In genomic region chr5:143898914-143899591, GRCh38 we compare ENCODE assay signal across 19 cellular contexts.
DNase-seq lines count a peak whose midpoint lies in the region; ATAC-seq and TF ChIP-seq lines count a peak whose summit lies in the region.
"Had no signal": no experiment of that assay in that cellular context is flagged by ENCODE, and none has a peak within 500 bp of the region (broad histone marks: within the 10 kb centered on the region; RNA-seq: fewer than 3 reads in every experiment).

No MANE protein-coding gene starts in this region.

- POLR2A ChIA-PET in CD8-positive, alpha-beta T cell (lab: Charles Lee), result interaction anchor here (1.3 kb wide), 2 partner anchors 8 to 10 kb away, joined by 3 to 5 read pairs; no protein-coding TSS in a partner anchor

- no peak overlapping the region for H3K9ac ChIP-seq in mesenchymal stem cell (ENCODE audit: low read length)

- no peak overlapping the region for H3K23ac ChIP-seq in mesenchymal stem cell (ENCODE audit: low read length in 2 of 2)

- H3K27me3 ChIP-seq in CD8-positive, alpha-beta T cell (ENCODE audit: insufficient read depth, low read length), result no peaks in the 10 kb centered on the region
- no peaks in the 10 kb centered on the region for H3K27me3 ChIP-seq in mesenchymal stem cell (ENCODE audit: control insufficient read depth in 1 of 2, insufficient read depth in 1 of 2, low read length in 2 of 2)
- H3K27me3 ChIP-seq: gastrocnemius medialis, right lobe of liver had no signal

- no peak overlapping the region for H3K27ac ChIP-seq in CD8-positive, alpha-beta T cell (ENCODE audit: low read depth, low read length)
- no peak overlapping the region for H3K27ac ChIP-seq in mesenchymal stem cell (ENCODE audit: low read length, poor library complexity, severe bottlenecking)
- H3K27ac ChIP-seq: coronary artery, gastrocnemius medialis, right lobe of liver had no signal

- H2BK15ac ChIP-seq in mesenchymal stem cell (ENCODE audit: low read depth, poor library complexity, severe bottlenecking), result no peak overlapping the region

- H3K9me3 ChIP-seq in CD8-positive, alpha-beta T cell (ENCODE audit: low read length), result no peaks in the 10 kb centered on the region
- H3K9me3 ChIP-seq in mesenchymal stem cell (ENCODE audit: control insufficient read depth, low read length), result no peaks in the 10 kb centered on the region
- H3K9me3 ChIP-seq: gastrocnemius medialis, right lobe of liver had no signal

- H3K4ac ChIP-seq in mesenchymal stem cell (ENCODE audit: low read depth in 1 of 2, low read length in 2 of 2), result no peak overlapping the region

- no peak overlapping the region for H2BK120ac ChIP-seq in mesenchymal stem cell (ENCODE audit: low read depth, low read length)

- H3K9me3 Mint-ChIP-seq in activated CD4-positive, alpha-beta T cell treated with anti-CD3 and anti-CD28 coated beads, Interleukin-2, amount 10 ng/mL, durations not matched to agents 24 days and 14 days, result no peaks in the 10 kb centered on the region
- H3K9me3 Mint-ChIP-seq in CD8-positive, alpha-beta T cell, result no peaks in the 10 kb centered on the region
- no peaks in the 10 kb centered on the region for H3K9me3 Mint-ChIP-seq in T-helper 2 cell treated with Interferon-gamma antibody and Interleukin-4, amounts not matched to agents 5 μg/mL and 100 μg/mL, for 36 hours

- H2BK12ac ChIP-seq in mesenchymal stem cell (ENCODE audit: low read length in 2 of 2), result no peak overlapping the region

- H4K91ac ChIP-seq in mesenchymal stem cell (ENCODE audit: low read length), result no peak overlapping the region

- H3K4me1 ChIP-seq in CD8-positive, alpha-beta T cell (ENCODE audit: insufficient read depth, low read length), result peaks cover 23% of the 10 kb centered on the region
- H3K4me1 ChIP-seq in mesenchymal stem cell (ENCODE audit: control insufficient read depth, insufficient read depth, low read depth, low read length), result peaks cover 2% of the 10 kb centered on the region
- H3K4me1 ChIP-seq: gastrocnemius medialis had no signal

- intact Hi-C loops in activated CD4-positive, alpha-beta T cell treated with anti-CD3 and anti-CD28 coated beads, Interleukin-2, amount 10 ng/mL, durations not matched to agents 24 days and 14 days (cut with micrococcal nuclease), result loop anchor here (2.0 to 10.0 kb wide), 4 partner anchors 68 to 892 kb away; no protein-coding TSS in a partner anchor
- intact Hi-C loops in CD8-positive, alpha-beta T cell (cut with DNase I, micrococcal nuclease), result loop anchor here in 1 of 2 experiments (10.0 kb wide), 1 partner anchor 66 kb away; no protein-coding TSS in a partner anchor
- intact Hi-C loops in left cardiac atrium (cut with DNase I), result no loop called here

- H2AK5ac ChIP-seq in mesenchymal stem cell (ENCODE audit: low read length, severe bottlenecking), result no peak overlapping the region

- peak overlapping the region; percentile 24 for H3K4me3 ChIP-seq in CD8-positive, alpha-beta T cell (ENCODE audit: low read depth, low read length)
- no peak overlapping the region for H3K4me3 ChIP-seq in mesenchymal stem cell (ENCODE audit: insufficient read depth in 1 of 2, low read depth in 1 of 2, low read length in 2 of 2)
- H3K4me3 ChIP-seq: coronary artery, gastrocnemius medialis, right lobe of liver had no signal

- no peak overlapping the region for H4K8ac ChIP-seq in mesenchymal stem cell (ENCODE audit: low read length)

- no peak overlapping the region for H2AFZ ChIP-seq in mesenchymal stem cell (ENCODE audit: low read depth, low read length)

- no peaks in the 10 kb centered on the region for H3K27me3 Mint-ChIP-seq in activated CD4-positive, alpha-beta T cell treated with anti-CD3 and anti-CD28 coated beads, Interleukin-2, amount 10 ng/mL, durations not matched to agents 24 days and 14 days
- no peaks in the 10 kb centered on the region for H3K27me3 Mint-ChIP-seq in CD8-positive, alpha-beta T cell (ENCODE audit: low read depth)
- H3K27me3 Mint-ChIP-seq in T-helper 2 cell treated with Interferon-gamma antibody and Interleukin-4, amounts not matched to agents 5 μg/mL and 100 μg/mL, for 36 hours (ENCODE audit: low read depth), result no peaks in the 10 kb centered on the region

- H3K36me3 Mint-ChIP-seq in activated CD4-positive, alpha-beta T cell treated with anti-CD3 and anti-CD28 coated beads, Interleukin-2, amount 10 ng/mL, durations not matched to agents 24 days and 14 days (ENCODE audit: low read depth), result no peaks in the 10 kb centered on the region
- no peaks in the 10 kb centered on the region for H3K36me3 Mint-ChIP-seq in CD8-positive, alpha-beta T cell
- no peaks in the 10 kb centered on the region for H3K36me3 Mint-ChIP-seq in T-helper 2 cell treated with Interferon-gamma antibody and Interleukin-4, amounts not matched to agents 5 μg/mL and 100 μg/mL, for 36 hours (ENCODE audit: low read depth)

- no peak overlapping the region for H3K14ac ChIP-seq in mesenchymal stem cell (ENCODE audit: low read length in 2 of 2)

- no peak for TF ChIP-seq CTCF in CD8-positive, alpha-beta T cell (IDR thresholded peaks at IDR 0.05)

- no peak overlapping the region for H3K18ac ChIP-seq in mesenchymal stem cell (ENCODE audit: low read depth in 1 of 2, low read length in 2 of 2)

- no peak overlapping the region for H2BK5ac ChIP-seq in mesenchymal stem cell (ENCODE audit: low read depth, low read length, poor library complexity, severe bottlenecking)

- 37% methylated on average over 6 of the region's 6 CpGs for WGBS in mesenchymal stem cell

- no peaks in the 10 kb centered on the region for H3K36me3 ChIP-seq in CD8-positive, alpha-beta T cell (ENCODE audit: insufficient read depth, low read length)
- no peaks in the 10 kb centered on the region for H3K36me3 ChIP-seq in mesenchymal stem cell (ENCODE audit: control insufficient read depth in 1 of 2, insufficient read depth in 2 of 2, low read depth in 1 of 2, low read length in 2 of 2)
- H3K36me3 ChIP-seq: gastrocnemius medialis, right lobe of liver had no signal

- H3K4me1 Mint-ChIP-seq in activated CD4-positive, alpha-beta T cell treated with anti-CD3 and anti-CD28 coated beads, Interleukin-2, amount 10 ng/mL, durations not matched to agents 24 days and 14 days, result peaks cover 29% of the 10 kb centered on the region
- peaks cover 36% of the 10 kb centered on the region for H3K4me1 Mint-ChIP-seq in CD8-positive, alpha-beta T cell (ENCODE audit: low read depth)
- peaks cover 30% of the 10 kb centered on the region for H3K4me1 Mint-ChIP-seq in T-helper 2 cell treated with Interferon-gamma antibody and Interleukin-4, amounts not matched to agents 5 μg/mL and 100 μg/mL, for 36 hours (ENCODE audit: low read depth)

- no peaks in the 10 kb centered on the region for H3K79me1 ChIP-seq in mesenchymal stem cell (replicated peaks; ENCODE audit: low read length, poor library complexity, severe bottlenecking)

- peak overlapping the region; percentile 54 for H3K4me3 Mint-ChIP-seq in activated CD4-positive, alpha-beta T cell treated with anti-CD3 and anti-CD28 coated beads, Interleukin-2, amount 10 ng/mL, durations not matched to agents 24 days and 14 days
- H3K4me3 Mint-ChIP-seq in CD8-positive, alpha-beta T cell, result peak overlapping the region; percentile 3
- H3K4me3 Mint-ChIP-seq in T-helper 2 cell treated with Interferon-gamma antibody and Interleukin-4, amounts not matched to agents 5 μg/mL and 100 μg/mL, for 36 hours, result peak overlapping the region; percentile 40

- CTCF ChIA-PET in CD8-positive, alpha-beta T cell (lab: Charles Lee), result interaction anchor here (0.8 kb wide), 1 partner anchor 10 kb away, joined by 3 read pairs; no protein-coding TSS in a partner anchor

- peak overlapping the region; percentile 73 for H3K27ac Mint-ChIP-seq in activated CD4-positive, alpha-beta T cell treated with anti-CD3 and anti-CD28 coated beads, Interleukin-2, amount 10 ng/mL, durations not matched to agents 24 days and 14 days
- H3K27ac Mint-ChIP-seq in CD8-positive, alpha-beta T cell, result peak overlapping the region; percentile 6
- H3K27ac Mint-ChIP-seq in T-helper 2 cell treated with Interferon-gamma antibody and Interleukin-4, amounts not matched to agents 5 μg/mL and 100 μg/mL, for 36 hours, result peak overlapping the region; percentile 11

- ATAC-seq in CD8-positive, alpha-beta T cell, result no peak
- ATAC-seq in left cardiac atrium, result no peak
- ATAC-seq: gastrocnemius medialis, left lobe of liver, right lobe of liver had no signal

- H3K4me2 ChIP-seq in mesenchymal stem cell (ENCODE audit: low read length, poor library complexity, severe bottlenecking), result no peak overlapping the region

- DNase-seq in activated CD4-positive, alpha-beta T cell treated with anti-CD3 and anti-CD28 coated beads, Interleukin-2, amount 10 ng/mL, durations not matched to agents 24 days and 14 days, result peak; percentile 63
- DNase-seq in activated CD4-positive, alpha-beta T cell treated with anti-CD3 and anti-CD28 coated beads, Interleukin-2, amount 50 U/mL, for 1 hour, result no peak
- no peak for DNase-seq in CD8-positive, alpha-beta T cell
- peak; percentile 14 for DNase-seq in T-helper 2 cell treated with Interferon-gamma antibody and Interleukin-4, amounts not matched to agents 5 μg/mL and 100 μg/mL, for 36 hours (ENCODE audit: low spot score)
- DNase-seq in mesenchymal stem cell (peak; percentile 42), NCI-H2171 treated with DMSO at 0.1 percent for 48 hours (lab: John Stamatoyannopoulos, UW) (no peak), left cardiac atrium (no peak)
- DNase-seq in effector CD8-positive, alpha-beta T cell (lab: John Stamatoyannopoulos, UW), result no peak
- DNase-seq: activated CD8-positive, alpha-beta memory T cell treated with anti-CD3 and anti-CD28 coated beads for 24 hours; activated gamma-delta T cell; gastrocnemius medialis; NCI-H446 treated with DMSO at 0.1 percent for 48 hours; NK-92 treated with Interleukin-12 subunit alpha and Interleukin-12 subunit beta, amount 100 ng/mL, for 24 hours; right lobe of liver; RPMI8226; stimulated activated naive CD4-positive, alpha-beta T cell treated with Interleukin-2 at 50 U/mL for 16 hours; trophoblast cell had no signal

Comparison
In these comparisons a context has a peak if more than half of its experiments do, and no peak if none do; other contexts are left out.
1. DNase-seq: peak in activated CD4-positive, alpha-beta T cell treated with anti-CD3 and anti-CD28 coated beads, Interleukin-2, amount 10 ng/mL, durations not matched to agents 24 days and 14 days (single experiment), T-helper 2 cell treated with Interferon-gamma antibody and Interleukin-4, amounts not matched to agents 5 μg/mL and 100 μg/mL, for 36 hours (single experiment) and mesenchymal stem cell (single experiment); none in activated CD4-positive, alpha-beta T cell treated with anti-CD3 and anti-CD28 coated beads, Interleukin-2, amount 50 U/mL, for 1 hour (single experiment), CD8-positive, alpha-beta T cell (0 of 7), NCI-H2171 treated with DMSO at 0.1 percent for 48 hours (single experiment), left cardiac atrium (single experiment) and effector CD8-positive, alpha-beta T cell (single experiment).
2. H3K27ac Mint-ChIP-seq: peak in every context shown above with its lines; median percentile 73 in activated CD4-positive, alpha-beta T cell treated with anti-CD3 and anti-CD28 coated beads, Interleukin-2, amount 10 ng/mL, durations not matched to agents 24 days and 14 days; 11 in T-helper 2 cell treated with Interferon-gamma antibody and Interleukin-4, amounts not matched to agents 5 μg/mL and 100 μg/mL, for 36 hours; 6 in CD8-positive, alpha-beta T cell.
3. H3K4me3 Mint-ChIP-seq: peak in every context shown above with its lines; median percentile 54 in activated CD4-positive, alpha-beta T cell treated with anti-CD3 and anti-CD28 coated beads, Interleukin-2, amount 10 ng/mL, durations not matched to agents 24 days and 14 days; 40 in T-helper 2 cell treated with Interferon-gamma antibody and Interleukin-4, amounts not matched to agents 5 μg/mL and 100 μg/mL, for 36 hours; 3 in CD8-positive, alpha-beta T cell.